1 cellular context compared by ENCODE assay signal in genomic region chr16:25693621-25694020, GRCh38.
TF ChIP-seq lines count a peak whose summit lies in the region.

No MANE protein-coding gene starts in this region.

TF ChIP-seq in GM23338, 12 proteins besides CTCF, POLR2A, EP300 and RAD21:
- TF ChIP-seq CREB1 (CRISPR knock-in tag; IDR thresholded peaks at IDR 0.05; ENCODE audit: low read depth) (no peak), ZNF331 (CRISPR knock-in tag; IDR thresholded peaks at IDR 0.05; ENCODE audit: low read depth) (no peak), ETS1 (IDR thresholded peaks at IDR 0.05) (no peak), STAT1 (IDR thresholded peaks at IDR 0.05; ENCODE audit: unreplicated experiment) (no peak), NANOG (IDR thresholded peaks at IDR 0.05; ENCODE audit: borderline replicate concordance) (no peak), REST (IDR thresholded peaks at IDR 0.05; ENCODE audit: unreplicated experiment) (no peak), ZNF462 (CRISPR knock-in tag; IDR thresholded peaks at IDR 0.05) (no peak), EZH2 (IDR thresholded peaks at IDR 0.05; ENCODE audit: low read depth, unreplicated experiment) (no peak), JUNB (IDR thresholded peaks at IDR 0.05; ENCODE audit: unreplicated experiment) (no peak), ZNF114 (CRISPR knock-in tag; IDR thresholded peaks at IDR 0.05) (no peak), POLR2AphosphoS5 (IDR thresholded peaks at IDR 0.05; ENCODE audit: low read depth) (no peak), EZH2phosphoT487 (IDR thresholded peaks at IDR 0.05; ENCODE audit: unreplicated experiment) (no peak)
